ENCODE assay signal across 1 cellular context in the genomic region with DNA sequence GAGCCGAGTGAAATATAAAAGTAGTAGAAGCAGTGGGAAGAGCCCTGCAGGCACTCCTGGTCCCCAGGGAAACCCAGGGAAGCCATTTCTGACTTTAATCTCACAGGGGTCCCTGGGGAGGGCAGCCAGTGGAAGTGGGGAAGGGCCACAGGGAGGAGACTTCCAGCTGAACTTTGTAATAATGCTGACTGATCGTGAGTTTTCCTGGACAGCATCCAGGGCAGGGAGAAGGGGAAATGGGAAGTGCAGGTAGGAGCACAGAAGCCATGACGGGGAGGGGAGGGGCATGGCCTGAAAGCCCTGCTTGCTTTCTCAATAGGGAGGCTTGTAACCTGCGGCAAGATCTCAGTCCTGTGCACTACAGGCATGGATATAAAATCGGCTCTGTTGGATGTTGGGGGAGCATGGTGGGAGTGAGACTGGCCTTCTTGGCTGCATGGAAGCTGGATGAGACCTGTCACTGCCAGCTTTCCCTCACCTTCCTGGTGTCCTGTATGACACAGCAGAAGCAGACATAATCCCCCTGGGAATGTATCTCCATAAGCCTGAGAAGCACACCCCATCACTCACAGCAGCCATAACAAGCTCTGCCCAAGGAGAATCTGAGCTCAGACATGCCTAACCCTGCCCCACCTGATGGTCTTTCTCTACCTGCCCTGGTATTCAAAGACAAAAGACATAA.
TF ChIP-seq lines count a peak whose summit lies in the region.

No MANE protein-coding gene starts in this region.

TF ChIP-seq in H1, 55 proteins besides CTCF, POLR2A, EP300 and RAD21:
- no peak for TF ChIP-seq CHD1 (IDR thresholded peaks at IDR 0.05; ENCODE audit: low read depth, low read length)
- TF ChIP-seq YY1 (IDR thresholded peaks at IDR 0.05; ENCODE audit: low read depth, low read length) = no peak
- no peak for TF ChIP-seq TAF7 (optimal IDR thresholded peaks at IDR 0.05; ENCODE audit: borderline replicate concordance, low read depth, low read length)
- no peak for TF ChIP-seq KDM4A (IDR thresholded peaks at IDR 0.05; ENCODE audit: low read depth, low read length, severe bottlenecking)
- no peak for TF ChIP-seq SP4 (IDR thresholded peaks at IDR 0.05; ENCODE audit: low read length)
- TF ChIP-seq PHF8 (conservative IDR thresholded peaks at IDR 0.05; ENCODE audit: low read depth, low read length) = no peak
- TF ChIP-seq EZH2 (IDR thresholded peaks at IDR 0.05; ENCODE audit: low read depth, low read length, severe bottlenecking) = no peak
- no peak for TF ChIP-seq RBBP5 (IDR thresholded peaks at IDR 0.05; ENCODE audit: borderline replicate concordance, low read depth, low read length)
- TF ChIP-seq CEBPB (IDR thresholded peaks at IDR 0.05; ENCODE audit: low read depth, low read length) = no peak
- TF ChIP-seq RXRA (IDR thresholded peaks at IDR 0.05; ENCODE audit: insufficient read depth, low read depth, low read length) = no peak
- TF ChIP-seq USF2 (IDR thresholded peaks at IDR 0.05; ENCODE audit: low read length) = no peak
- TF ChIP-seq ATF3 (IDR thresholded peaks at IDR 0.05; ENCODE audit: insufficient read depth, low read depth, low read length) = no peak
- no peak for TF ChIP-seq BRCA1 (IDR thresholded peaks at IDR 0.05; ENCODE audit: low read depth, low read length)
